In the genomic region with DNA sequence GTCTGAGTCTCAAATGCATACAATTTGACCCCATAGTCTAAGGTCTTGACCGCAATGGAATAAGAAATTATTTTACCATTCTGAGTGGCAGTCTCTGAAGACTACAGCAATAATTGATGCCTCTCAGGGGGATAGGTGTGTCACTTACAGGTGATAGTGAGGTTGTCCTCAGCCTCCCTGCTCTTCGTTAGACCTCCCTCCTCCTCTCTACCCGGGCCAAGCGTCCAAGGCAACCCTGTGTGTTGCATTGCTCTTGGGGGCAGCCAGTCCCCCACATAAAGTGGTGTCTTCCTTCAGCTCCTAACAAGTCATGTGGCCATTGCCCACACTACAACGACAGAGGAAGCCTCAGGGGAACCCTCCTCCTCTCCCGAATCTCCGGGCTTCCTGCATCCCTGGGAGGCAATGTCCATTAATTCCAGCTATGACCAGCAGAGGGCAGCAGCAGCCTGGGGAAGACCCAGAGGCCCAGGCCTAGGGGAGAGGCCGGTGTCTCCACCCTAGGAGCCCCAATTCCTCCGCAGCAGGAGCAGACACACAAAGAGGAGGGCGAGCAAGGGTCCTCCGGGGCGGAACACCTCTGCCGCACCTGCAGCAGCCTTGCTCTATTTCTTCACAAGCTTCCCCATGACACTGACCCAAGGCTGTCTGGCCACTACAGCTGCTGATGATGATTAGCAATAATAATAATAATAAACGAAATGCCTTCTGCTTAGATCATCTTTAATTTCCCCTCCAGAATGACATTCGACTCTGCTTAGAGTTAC, we compare ENCODE assay signal across 8 cellular contexts.
DNase-seq lines count a peak whose midpoint lies in the region; ATAC-seq and TF ChIP-seq lines count a peak whose summit lies in the region.

No MANE protein-coding gene starts in this region.

- no peak overlapping the region for H3K27ac ChIP-seq in mammary epithelial cell (ENCODE audit: insufficient read depth, low read depth, low read length)

- BruUV-seq in mammary epithelial cell (replicated peaks; lab: Mats Ljungman, UMichigan): no TSS peak

- H3K27me3 ChIP-seq in mammary epithelial cell (ENCODE audit: insufficient read depth, low read length): no peaks in the 10 kb centered on the region

- no peaks in the 10 kb centered on the region for H3K36me3 Mint-ChIP-seq in WTC11

- in situ Hi-C loops in mammary epithelial cell (cut with MboI; ENCODE audit: low sequenced_read_pairs in 2 of 2): loop anchor here (10.0 to 25.0 kb wide), 2 partner anchors 156 to 699 kb away; no protein-coding TSS in a partner anchor

- dilution Hi-C loops in mammary epithelial cell (cut with HindIII; ENCODE audit: low sequenced_read_pairs): no loop called here

- H3K4me1 Mint-ChIP-seq in WTC11: peaks cover 46% of the 10 kb centered on the region

- no peak overlapping the region for H3K4me2 ChIP-seq in mammary epithelial cell (ENCODE audit: insufficient read depth, low read depth, low read length)

- POLR2A ChIA-PET in WTC11 (lab: Charles Lee): interaction anchor here (1.0 kb wide), 1 partner anchor 107 kb away, joined by 5 read pairs; no protein-coding TSS in a partner anchor

- no peak overlapping the region for H3K9ac ChIP-seq in mammary epithelial cell (ENCODE audit: insufficient read depth, low read length)

- CTCF ChIA-PET in WTC11 (lab: Charles Lee): interaction anchor here (0.6 to 5.0 kb wide), 25 partner anchors 14 to 1936 kb away, joined by 3 to 55 read pairs (median 4); no protein-coding TSS in a partner anchor
- CTCF ChIA-PET in mammary epithelial cell (lab: Charles Lee; ENCODE audit: low non-redundant PET): interaction anchor here (0.6 to 0.9 kb wide), 2 partner anchors 152 to 419 kb away, joined by 3 to 9 read pairs; no protein-coding TSS in a partner anchor

- peaks cover 5% of the 10 kb centered on the region for H3K27me3 Mint-ChIP-seq in WTC11 (ENCODE audit: low read depth)

- no peaks in the 10 kb centered on the region for H4K20me1 ChIP-seq in mammary epithelial cell (ENCODE audit: insufficient read depth, low read length)

- no peaks in the 10 kb centered on the region for H3K36me3 ChIP-seq in mammary epithelial cell (ENCODE audit: insufficient read depth, low read length)

- H3K9me3 Mint-ChIP-seq in WTC11: peaks cover 4% of the 10 kb centered on the region; the same call in 1 of the 2 replicates

- peak; percentile 92 for TF ChIP-seq CTCF in WTC11 (IDR thresholded peaks at IDR 0.05)
- peak; percentile 70 to 92 for TF ChIP-seq CTCF in mammary epithelial cell (conservative IDR thresholded peaks at IDR 0.05 in 1 of 2, IDR thresholded peaks at IDR 0.05 in 1 of 2; ENCODE audit: extremely low read depth in 1 of 2, insufficient read depth in 1 of 2, low read depth in 1 of 2, low read length in 2 of 2)

- DNase-seq in EL (peak; percentile 59), H4 (ENCODE audit: low spot score) (peak; percentile 50), NCI-H1048 (lab: John Stamatoyannopoulos, UW) (peak; percentile 47), WTC11 (ENCODE audit: low spot score) (peak; percentile 96), mammary epithelial cell (peak; percentile 35), kidney glomerular epithelial cell (lab: John Stamatoyannopoulos, UW) (peak; percentile 49), NCI-H187 treated with DMSO at 0.1 percent for 48 hours (lab: John Stamatoyannopoulos, UW) (no peak)
- peak; percentile 74 for DNase-seq in stimulated activated CD4-positive, alpha-beta T cell treated with anti-CD3 and anti-CD28 coated beads, Interleukin-4, amount 100 ng/mL, for 24 hours

- H3K4me3 ChIP-seq in mammary epithelial cell (replicated peaks in 1 of 3; ENCODE audit: insufficient read depth in 1 of 3, low read depth in 2 of 3, low read length in 3 of 3): no peak overlapping the region

- H3K4me3 Mint-ChIP-seq in WTC11: peak overlapping the region; percentile 2; the same call in 1 of the 2 replicates

- H3K79me2 ChIP-seq in mammary epithelial cell (ENCODE audit: insufficient read depth, low read length): no peaks in the 10 kb centered on the region

- intact Hi-C loops in mammary epithelial cell (cut with micrococcal nuclease): loop anchor here (1.0 to 10.0 kb wide), 4 partner anchors 106 to 699 kb away; no protein-coding TSS in a partner anchor

- no peaks in the 10 kb centered on the region for H3K9me3 ChIP-seq in mammary epithelial cell (replicated peaks; ENCODE audit: insufficient read depth, low read length)

- H2AFZ ChIP-seq in mammary epithelial cell (ENCODE audit: low read depth, low read length): no peak overlapping the region

- ATAC-seq in WTC11: peak; percentile 88

- H3K4me1 ChIP-seq in mammary epithelial cell (ENCODE audit: insufficient read depth, low read length): peaks cover 7% of the 10 kb centered on the region

- no peak overlapping the region for H3K27ac Mint-ChIP-seq in WTC11

- WGBS in mammary epithelial cell (ENCODE audit: low coverage, missing lambda C conversion rate): 39% methylated on average over 15 of the region's 15 CpGs

TF ChIP-seq in WTC11, 78 proteins besides CTCF, POLR2A, EP300 and RAD21:
- no peak for TF ChIP-seq GTF2I (CRISPR knock-in tag; conservative IDR thresholded peaks at IDR 0.05)
- TF ChIP-seq, protein P1, sequence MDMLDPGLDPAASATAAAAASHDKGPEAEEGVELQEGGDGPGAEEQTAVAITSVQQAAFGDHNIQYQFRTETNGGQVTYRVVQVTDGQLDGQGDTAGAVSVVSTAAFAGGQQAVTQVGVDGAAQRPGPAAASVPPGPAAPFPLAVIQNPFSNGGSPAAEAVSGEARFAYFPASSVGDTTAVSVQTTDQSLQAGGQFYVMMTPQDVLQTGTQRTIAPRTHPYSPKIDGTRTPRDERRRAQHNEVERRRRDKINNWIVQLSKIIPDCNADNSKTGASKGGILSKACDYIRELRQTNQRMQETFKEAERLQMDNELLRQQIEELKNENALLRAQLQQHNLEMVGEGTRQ (CRISPR knock-in tag; IDR thresholded peaks at IDR 0.05): peak; percentile 47
- TF ChIP-seq SOX15 (CRISPR knock-in tag; IDR thresholded peaks at IDR 0.05): no peak
- TF ChIP-seq, protein P2, sequence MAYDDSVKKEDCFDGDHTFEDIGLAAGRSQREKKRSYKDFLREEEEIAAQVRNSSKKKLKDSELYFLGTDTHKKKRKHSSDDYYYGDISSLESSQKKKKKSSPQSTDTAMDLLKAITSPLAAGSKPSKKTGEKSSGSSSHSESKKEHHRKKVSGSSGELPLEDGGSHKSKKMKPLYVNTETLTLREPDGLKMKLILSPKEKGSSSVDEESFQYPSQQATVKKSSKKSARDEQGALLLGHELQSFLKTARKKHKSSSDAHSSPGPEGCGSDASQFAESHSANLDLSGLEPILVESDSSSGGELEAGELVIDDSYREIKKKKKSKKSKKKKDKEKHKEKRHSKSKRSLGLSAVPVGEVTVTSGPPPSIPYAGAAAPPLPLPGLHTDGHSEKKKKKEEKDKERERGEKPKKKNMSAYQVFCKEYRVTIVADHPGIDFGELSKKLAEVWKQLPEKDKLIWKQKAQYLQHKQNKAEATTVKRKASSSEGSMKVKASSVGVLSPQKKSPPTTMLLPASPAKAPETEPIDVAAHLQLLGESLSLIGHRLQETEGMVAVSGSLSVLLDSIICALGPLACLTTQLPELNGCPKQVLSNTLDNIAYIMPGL (CRISPR knock-in tag; IDR thresholded peaks at IDR 0.05): 0 out of 2 replicates have a peak, but pooled peaks have one; percentile 31
- TF ChIP-seq ZNF423 (CRISPR knock-in tag; IDR thresholded peaks at IDR 0.05): peak; percentile 81; the same call in 1 of the 2 replicates
